In the genomic region with DNA sequence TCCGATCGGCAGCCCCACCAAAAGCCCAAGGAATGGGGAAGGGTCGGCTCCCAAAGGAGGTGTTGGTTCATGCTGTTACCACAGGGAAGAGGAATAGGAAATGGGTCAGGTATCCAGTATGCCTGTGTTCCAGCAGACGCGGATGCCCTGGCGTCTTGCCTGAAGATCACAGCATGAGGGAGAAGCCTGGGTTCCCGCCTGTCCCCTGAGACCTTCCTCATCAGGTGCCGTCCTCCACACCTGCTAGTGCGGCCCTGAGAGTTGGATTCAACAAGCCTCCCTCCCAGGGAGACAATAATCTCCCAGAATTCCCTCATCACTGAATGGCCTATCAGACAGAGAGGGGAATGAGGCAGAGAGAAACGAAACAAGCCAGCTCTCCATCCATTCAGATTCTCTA, we compare ENCODE assay signal across 21 cellular contexts.
DNase-seq lines count a peak whose midpoint lies in the region; ATAC-seq and TF ChIP-seq lines count a peak whose summit lies in the region.
"Had no signal": no experiment of that assay in that cellular context is flagged by ENCODE, and none has a peak within 500 bp of the region (broad histone marks: within the 10 kb centered on the region; RNA-seq: fewer than 3 reads in every experiment).

No MANE protein-coding gene starts in this region.

- H3K27me3 Mint-ChIP-seq in GM23338 (ENCODE audit: insufficient read depth, low read depth, poor library complexity) (no peaks in the 10 kb centered on the region), neural progenitor cell (ENCODE audit: insufficient read depth, low read depth) (peaks cover 6% of the 10 kb centered on the region), HFFc6 (ENCODE audit: insufficient read depth) (no peaks in the 10 kb centered on the region)

- H3K27ac ChIP-seq in GM23338 (ENCODE audit: low read depth) (no peak overlapping the region), neural progenitor cell (no peak overlapping the region)
- H3K27ac ChIP-seq: 22Rv1, PC-9, RWPE1 had no signal

- DNase-seq in DMS 273 (lab: John Stamatoyannopoulos, UW; ENCODE audit: unreplicated experiment) = peak; percentile 7
- no peak for DNase-seq in DMS 273 treated with DMSO at 0.1 percent for 48 hours (lab: John Stamatoyannopoulos, UW)
- no peak for DNase-seq in GM23338 (ENCODE audit: low spot score)
- DNase-seq in NCI-H526 treated with DMSO at 0.1 percent for 48 hours (lab: John Stamatoyannopoulos, UW) = peak; percentile 29
- DNase-seq in neural progenitor cell (ENCODE audit: low spot score) = no peak
- DNase-seq in HFFc6 = no peak
- DNase-seq in NOMO-1 treated with dmso at 0.1 percent for 144 hours (lab: John Stamatoyannopoulos, UW; ENCODE audit: unreplicated experiment) = no peak
- DNase-seq: AML-193, DMS53, EL, KG1, MV-4-11, NCI-H1436, NCI-H774, PC-9, SIG-M5, T-cell had no signal

- no peaks in the 10 kb centered on the region; the same call in 2 of the 3 replicates for H3K9me3 Mint-ChIP-seq in GM23338
- H3K9me3 Mint-ChIP-seq in neural progenitor cell = peaks cover 3% of the 10 kb centered on the region
- peaks cover 68% of the 10 kb centered on the region for H3K9me3 Mint-ChIP-seq in HFFc6

- H3K27me3 ChIP-seq in GM23338 (ENCODE audit: insufficient read depth) (no peaks in the 10 kb centered on the region), neural progenitor cell (no peaks in the 10 kb centered on the region)

- no peaks in the 10 kb centered on the region for H3K36me3 Mint-ChIP-seq in GM23338 (ENCODE audit: low read depth)
- no peaks in the 10 kb centered on the region for H3K36me3 Mint-ChIP-seq in neural progenitor cell
- H3K36me3 Mint-ChIP-seq in HFFc6 (ENCODE audit: low read depth) = peaks cover 5% of the 10 kb centered on the region; the same call in 1 of the 2 replicates
- H3K36me3 Mint-ChIP-seq: T-cell had no signal

- no peak overlapping the region for H3K4me3 Mint-ChIP-seq in GM23338
- H3K4me3 Mint-ChIP-seq in neural progenitor cell = no peak overlapping the region
- H3K4me3 Mint-ChIP-seq in HFFc6 = no peak overlapping the region
- H3K4me3 Mint-ChIP-seq: T-cell had no signal

- H2AFZ ChIP-seq in GM23338 = peak overlapping the region; percentile 80
- H2AFZ ChIP-seq in neural progenitor cell (replicated peaks) = peak overlapping the region; percentile 39
- H2AFZ ChIP-seq: PC-9 had no signal

- H3K4me2 ChIP-seq in GM23338 = no peak overlapping the region
- H3K4me2 ChIP-seq in neural progenitor cell = no peak overlapping the region
- H3K4me2 ChIP-seq: PC-9 had no signal

- no peak overlapping the region for H3K9ac ChIP-seq in neural progenitor cell

- TF ChIP-seq CTCF in GM23338 (conservative IDR thresholded peaks at IDR 0.05; ENCODE audit: low read depth in 2 of 2) (no peak), neural progenitor cell (IDR thresholded peaks at IDR 0.05) (no peak), HFFc6 (IDR thresholded peaks at IDR 0.05) (no peak)

- no peaks in the 10 kb centered on the region for H3K36me3 ChIP-seq in GM23338 (ENCODE audit: insufficient read depth)
- peaks cover 1% of the 10 kb centered on the region for H3K36me3 ChIP-seq in neural progenitor cell

- H3K4me1 Mint-ChIP-seq in GM23338 = peaks cover 22% of the 10 kb centered on the region
- H3K4me1 Mint-ChIP-seq in neural progenitor cell = peaks cover 25% of the 10 kb centered on the region
- no peaks in the 10 kb centered on the region for H3K4me1 Mint-ChIP-seq in HFFc6 (ENCODE audit: low read depth)
- H3K4me1 Mint-ChIP-seq: T-cell had no signal

- H3K9me2 ChIP-seq in GM23338 (ENCODE audit: insufficient read depth) = no peaks in the 10 kb centered on the region

- no peaks in the 10 kb centered on the region for H3K9me3 ChIP-seq in neural progenitor cell (ENCODE audit: low read depth)

- H3K79me2 ChIP-seq in GM23338 (replicated peaks; ENCODE audit: insufficient read depth) = no peaks in the 10 kb centered on the region
- no peaks in the 10 kb centered on the region for H3K79me2 ChIP-seq in neural progenitor cell (ENCODE audit: low read depth)

- H3K4me1 ChIP-seq in GM23338 (ENCODE audit: insufficient read depth) (no peaks in the 10 kb centered on the region; the same call in 1 of the 2 replicates), neural progenitor cell (no peaks in the 10 kb centered on the region)

- ATAC-seq in GM23338 (peak; percentile 53), HG02981 (IDR thresholded peaks at IDR 0.05; ENCODE audit: unreplicated experiment) (no peak)
- ATAC-seq: SK-N-SH treated with all-trans-retinoic acid at 6 μM for 48 hours, T-cell had no signal

- no peak overlapping the region for H3K27ac Mint-ChIP-seq in GM23338
- no peak overlapping the region for H3K27ac Mint-ChIP-seq in neural progenitor cell
- H3K27ac Mint-ChIP-seq in HFFc6 = no peak overlapping the region
- H3K27ac Mint-ChIP-seq: T-cell had no signal

- H4K20me1 ChIP-seq in GM23338 (replicated peaks; ENCODE audit: insufficient read depth) (no peaks in the 10 kb centered on the region), neural progenitor cell (ENCODE audit: low read depth) (no peaks in the 10 kb centered on the region)

- H3F3A ChIP-seq in GM23338 (replicated peaks; ENCODE audit: low read depth) (no peaks in the 10 kb centered on the region), neural progenitor cell (ENCODE audit: low read depth) (no peaks in the 10 kb centered on the region)

- H3K4me3 ChIP-seq in GM23338 (no peak overlapping the region), neural progenitor cell (no peak overlapping the region)
- H3K4me3 ChIP-seq: PC-9 had no signal

TF ChIP-seq in GM23338, 12 proteins besides CTCF, POLR2A, EP300 and RAD21 (continues in another document):
- TF ChIP-seq, protein P1, sequence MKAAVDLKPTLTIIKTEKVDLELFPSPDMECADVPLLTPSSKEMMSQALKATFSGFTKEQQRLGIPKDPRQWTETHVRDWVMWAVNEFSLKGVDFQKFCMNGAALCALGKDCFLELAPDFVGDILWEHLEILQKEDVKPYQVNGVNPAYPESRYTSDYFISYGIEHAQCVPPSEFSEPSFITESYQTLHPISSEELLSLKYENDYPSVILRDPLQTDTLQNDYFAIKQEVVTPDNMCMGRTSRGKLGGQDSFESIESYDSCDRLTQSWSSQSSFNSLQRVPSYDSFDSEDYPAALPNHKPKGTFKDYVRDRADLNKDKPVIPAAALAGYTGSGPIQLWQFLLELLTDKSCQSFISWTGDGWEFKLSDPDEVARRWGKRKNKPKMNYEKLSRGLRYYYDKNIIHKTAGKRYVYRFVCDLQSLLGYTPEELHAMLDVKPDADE (IDR thresholded peaks at IDR 0.05) = no peak
- TF ChIP-seq EZH2phosphoT487 (IDR thresholded peaks at IDR 0.05; ENCODE audit: unreplicated experiment) (no peak), STAT1 (IDR thresholded peaks at IDR 0.05; ENCODE audit: unreplicated experiment) (no peak), ZNF114 (CRISPR knock-in tag; IDR thresholded peaks at IDR 0.05) (no peak), ZNF331 (CRISPR knock-in tag; IDR thresholded peaks at IDR 0.05; ENCODE audit: low read depth) (no peak)
- TF ChIP-seq, protein P2, sequence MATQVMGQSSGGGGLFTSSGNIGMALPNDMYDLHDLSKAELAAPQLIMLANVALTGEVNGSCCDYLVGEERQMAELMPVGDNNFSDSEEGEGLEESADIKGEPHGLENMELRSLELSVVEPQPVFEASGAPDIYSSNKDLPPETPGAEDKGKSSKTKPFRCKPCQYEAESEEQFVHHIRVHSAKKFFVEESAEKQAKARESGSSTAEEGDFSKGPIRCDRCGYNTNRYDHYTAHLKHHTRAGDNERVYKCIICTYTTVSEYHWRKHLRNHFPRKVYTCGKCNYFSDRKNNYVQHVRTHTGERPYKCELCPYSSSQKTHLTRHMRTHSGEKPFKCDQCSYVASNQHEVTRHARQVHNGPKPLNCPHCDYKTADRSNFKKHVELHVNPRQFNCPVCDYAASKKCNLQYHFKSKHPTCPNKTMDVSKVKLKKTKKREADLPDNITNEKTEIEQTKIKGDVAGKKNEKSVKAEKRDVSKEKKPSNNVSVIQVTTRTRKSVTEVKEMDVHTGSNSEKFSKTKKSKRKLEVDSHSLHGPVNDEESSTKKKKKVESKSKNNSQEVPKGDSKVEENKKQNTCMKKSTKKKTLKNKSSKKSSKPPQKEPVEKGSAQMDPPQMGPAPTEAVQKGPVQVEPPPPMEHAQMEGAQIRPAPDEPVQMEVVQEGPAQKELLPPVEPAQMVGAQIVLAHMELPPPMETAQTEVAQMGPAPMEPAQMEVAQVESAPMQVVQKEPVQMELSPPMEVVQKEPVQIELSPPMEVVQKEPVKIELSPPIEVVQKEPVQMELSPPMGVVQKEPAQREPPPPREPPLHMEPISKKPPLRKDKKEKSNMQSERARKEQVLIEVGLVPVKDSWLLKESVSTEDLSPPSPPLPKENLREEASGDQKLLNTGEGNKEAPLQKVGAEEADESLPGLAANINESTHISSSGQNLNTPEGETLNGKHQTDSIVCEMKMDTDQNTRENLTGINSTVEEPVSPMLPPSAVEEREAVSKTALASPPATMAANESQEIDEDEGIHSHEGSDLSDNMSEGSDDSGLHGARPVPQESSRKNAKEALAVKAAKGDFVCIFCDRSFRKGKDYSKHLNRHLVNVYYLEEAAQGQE (IDR thresholded peaks at IDR 0.05; ENCODE audit: unreplicated experiment) = no peak

Comparison
In these comparisons a context has a peak if more than half of its experiments do, and no peak if none do; other contexts are left out.
1. DNase-seq: peak in DMS 273 (single experiment) and NCI-H526 treated with DMSO at 0.1 percent for 48 hours (single experiment); none in DMS 273 treated with DMSO at 0.1 percent for 48 hours (single experiment), GM23338 (single experiment), neural progenitor cell (single experiment), HFFc6 (single experiment) and NOMO-1 treated with dmso at 0.1 percent for 144 hours (single experiment).